Comparison of ENCODE assay signal across 15 cellular contexts in genomic region chr10:22701132-22701851, GRCh38. TPM values are rescaled to one million over a fixed set of nuclear protein-coding genes. Genes with fewer than 3 reads are reported as not detected.
DNase-seq lines count a peak whose midpoint lies in the region; ATAC-seq and TF ChIP-seq lines count a peak whose summit lies in the region.
"Had no signal": no experiment of that assay in that cellular context is flagged by ENCODE, and none has a peak within 500 bp of the region (broad histone marks: within the 10 kb centered on the region; RNA-seq: fewer than 3 reads in every experiment).

No MANE protein-coding gene starts in this region.

- peak; percentile 70 for ATAC-seq in activated CD4-positive, alpha-beta T cell treated with anti-CD3 and anti-CD28 coated beads for 36 hours
- ATAC-seq in HG02870 (IDR thresholded peaks at IDR 0.05; ENCODE audit: unreplicated experiment) (peak; percentile 31), natural killer cell (peak in 2 of 3 donors; percentile 19 to 38)
- ATAC-seq in activated naive CD4-positive, alpha-beta T cell treated with anti-CD3 and anti-CD28 coated beads, Interleukin-2, amount 50 U/mL, for 72 hours: peak in 1 of 2 donors; percentile 52

- POLR2A ChIA-PET in activated CD4-positive, alpha-beta T cell treated with anti-CD3 and anti-CD28 coated beads for 36 hours (lab: Charles Lee): interaction anchor here (0.7 kb wide), 1 partner anchor 20 kb away, joined by 9 read pairs; no protein-coding TSS in a partner anchor

- H3K27ac Mint-ChIP-seq in activated CD4-positive, alpha-beta T cell treated with anti-CD3 and anti-CD28 coated beads for 36 hours: peak overlapping the region; percentile 58
- H3K27ac Mint-ChIP-seq in activated naive CD4-positive, alpha-beta T cell treated with anti-CD3 and anti-CD28 coated beads, Interleukin-2, amount 50 U/mL, for 72 hours: peak overlapping the region; percentile 38 to 90
- H3K27ac Mint-ChIP-seq in natural killer cell: peak overlapping the region; percentile 82 to 87
- no peak overlapping the region for H3K27ac Mint-ChIP-seq in glutamatergic neuron (ENCODE audit: unreplicated experiment)

- intact Hi-C loops in activated CD4-positive, alpha-beta T cell treated with anti-CD3 and anti-CD28 coated beads for 36 hours (cut with DNase I, micrococcal nuclease): no loop called here
- intact Hi-C loops in natural killer cell (cut with micrococcal nuclease): loop anchor here (10.0 kb wide), 1 partner anchor 284 kb away; no protein-coding TSS in a partner anchor

- no peak for DNase-seq in activated CD4-positive, alpha-beta T cell treated with anti-CD3 and anti-CD28 coated beads for 36 hours
- DNase-seq in activated CD4-positive, alpha-beta T cell treated with anti-CD3 and anti-CD28 coated beads, Interleukin-2, amount 50 U/mL, for 4 hours: no peak
- no peak for DNase-seq in activated naive CD4-positive, alpha-beta T cell treated with anti-CD3 and anti-CD28 coated beads, Interleukin-2, amount 50 U/mL, for 72 hours (ENCODE audit: low spot score in 2 of 2)
- DNase-seq in natural killer cell (no peak), OCI-M2 (lab: John Stamatoyannopoulos, UW; ENCODE audit: unreplicated experiment) (no peak), glutamatergic neuron (no peak)
- no peak for DNase-seq in activated effector memory CD4-positive, alpha-beta T cell treated with Interleukin-2 at 50 U/mL for 16 hours
- DNase-seq: 8988T, hippocampal formation, NCI-H1694, NCI-H526, T-helper 1 cell, testis had no signal

- CTCF ChIA-PET in activated CD4-positive, alpha-beta T cell treated with anti-CD3 and anti-CD28 coated beads for 36 hours (lab: Charles Lee): interaction anchor here (0.5 to 1.0 kb wide), 3 partner anchors 9 to 234 kb away, joined by 3 read pairs; no protein-coding TSS in a partner anchor

- H3K27me3 Mint-ChIP-seq in activated CD4-positive, alpha-beta T cell treated with anti-CD3 and anti-CD28 coated beads for 36 hours: no peaks in the 10 kb centered on the region
- H3K27me3 Mint-ChIP-seq in natural killer cell (ENCODE audit: low read depth in 2 of 2) (no peaks in the 10 kb centered on the region), glutamatergic neuron (ENCODE audit: unreplicated experiment) (no peaks in the 10 kb centered on the region)

- peaks cover 37% of the 10 kb centered on the region for H3K36me3 Mint-ChIP-seq in activated CD4-positive, alpha-beta T cell treated with anti-CD3 and anti-CD28 coated beads for 36 hours (ENCODE audit: low read depth)
- H3K36me3 Mint-ChIP-seq in activated naive CD4-positive, alpha-beta T cell treated with anti-CD3 and anti-CD28 coated beads, Interleukin-2, amount 50 U/mL, for 72 hours: peaks cover 0 to 47% of the 10 kb centered on the region in 2 donors
- H3K36me3 Mint-ChIP-seq in natural killer cell (peaks cover 13% of the 10 kb centered on the region), glutamatergic neuron (ENCODE audit: unreplicated experiment) (no peaks in the 10 kb centered on the region)

- peaks cover 5% of the 10 kb centered on the region for H3K9me3 Mint-ChIP-seq in activated CD4-positive, alpha-beta T cell treated with anti-CD3 and anti-CD28 coated beads for 36 hours (ENCODE audit: low read depth)
- H3K9me3 Mint-ChIP-seq in activated naive CD4-positive, alpha-beta T cell treated with anti-CD3 and anti-CD28 coated beads, Interleukin-2, amount 50 U/mL, for 72 hours: peaks cover 0 to 10% of the 10 kb centered on the region in 2 donors
- H3K9me3 Mint-ChIP-seq in natural killer cell (no peaks in the 10 kb centered on the region), glutamatergic neuron (ENCODE audit: unreplicated experiment) (peaks cover 3% of the 10 kb centered on the region)

- H3K4me1 Mint-ChIP-seq in activated CD4-positive, alpha-beta T cell treated with anti-CD3 and anti-CD28 coated beads for 36 hours: peaks cover 89% of the 10 kb centered on the region
- H3K4me1 Mint-ChIP-seq in natural killer cell (peaks cover 78 to 92% of the 10 kb centered on the region in 2 donors), glutamatergic neuron (ENCODE audit: low read depth, unreplicated experiment) (no peaks in the 10 kb centered on the region)

- TF ChIP-seq CTCF in natural killer cell (IDR thresholded peaks at IDR 0.05) (no peak), glutamatergic neuron (IDR thresholded peaks at IDR 0.05; ENCODE audit: partially characterized antibody, unreplicated experiment) (no peak)

- H3K4me3 Mint-ChIP-seq in activated CD4-positive, alpha-beta T cell treated with anti-CD3 and anti-CD28 coated beads for 36 hours: no peak overlapping the region
- H3K4me3 Mint-ChIP-seq in natural killer cell: peak overlapping the region; percentile 73
- H3K4me3 Mint-ChIP-seq in glutamatergic neuron (ENCODE audit: unreplicated experiment): no peak overlapping the region
- H3K4me3 Mint-ChIP-seq: neural crest cell had no signal

RNA-seq across cellular contexts. Expression of gene PIP4K2A, which starts 13.1 kb away (rescaled TPM):
- total RNA-seq in activated CD4-positive, alpha-beta T cell treated with anti-CD3 and anti-CD28 coated beads for 36 hours: 100 to 1,000 TPM; 105 to 108 TPM
- total RNA-seq in activated naive CD4-positive, alpha-beta T cell treated with anti-CD3 and anti-CD28 coated beads, Interleukin-2, amount 50 U/mL, for 72 hours: 100 to 1,000 TPM in 1 of 2 donors, 10 to 100 TPM in 1; 87.7 to 137 TPM
- total RNA-seq in natural killer cell: 100 to 1,000 TPM; 311 to 423 (median 405) TPM
- 20.7 TPM for total RNA-seq in glutamatergic neuron (ENCODE audit: unreplicated experiment)
